Comparison of ENCODE assay signal across 22 cellular contexts in the genomic region with DNA sequence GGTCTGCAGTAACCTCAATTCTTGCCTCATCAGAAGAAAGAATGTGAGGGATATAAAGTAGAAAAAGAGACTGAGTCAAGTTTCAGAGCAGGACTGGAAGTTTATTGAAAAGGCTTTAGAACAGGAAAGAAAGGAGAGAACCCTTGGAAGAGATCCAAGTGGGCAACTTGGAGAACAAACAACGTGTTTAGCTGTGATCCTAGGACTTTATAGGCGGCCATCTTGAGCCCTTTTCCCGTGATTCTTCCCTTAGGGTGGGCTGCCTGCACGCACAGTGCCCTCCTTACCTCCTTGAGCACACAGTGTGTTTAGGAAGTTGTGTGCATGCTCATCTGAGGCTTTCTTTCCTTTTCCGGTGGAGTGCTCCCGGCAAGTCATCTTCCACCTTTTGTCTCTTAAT. TPM values are rescaled to one million over a fixed set of nuclear protein-coding genes. Genes with fewer than 3 reads are reported as not detected.
DNase-seq lines count a peak whose midpoint lies in the region; ATAC-seq and TF ChIP-seq lines count a peak whose summit lies in the region.
"Had no signal": no experiment of that assay in that cellular context is flagged by ENCODE, and none has a peak within 500 bp of the region (broad histone marks: within the 10 kb centered on the region; RNA-seq: fewer than 3 reads in every experiment).

No MANE protein-coding gene starts in this region.

- H3K4me3 ChIP-seq in SK-N-SH (ENCODE audit: low read depth in 2 of 2, low read length in 1 of 2): no peak overlapping the region
- H3K4me3 ChIP-seq: colonic mucosa, heart left ventricle, neural progenitor cell had no signal

- peaks cover 5% of the 10 kb centered on the region for H3K27me3 Mint-ChIP-seq in brain
- no peaks in the 10 kb centered on the region for H3K27me3 Mint-ChIP-seq in memory B cell
- H3K27me3 Mint-ChIP-seq in stimulated activated naive B cell treated with anti-CD40 and anti-IgM and Interleukin-4, amounts not matched to agents 10 μg/mL and 1 μg/mL and 100 μg/mL, for 72 hours: no peaks in the 10 kb centered on the region
- peaks cover 7% of the 10 kb centered on the region for H3K27me3 Mint-ChIP-seq in T-helper 2 cell treated with Interferon-gamma antibody and Interleukin-4, amounts not matched to agents 5 μg/mL and 100 μg/mL, for 36 hours (ENCODE audit: low read depth)
- H3K27me3 Mint-ChIP-seq in activated CD4-positive, alpha-beta T cell treated with anti-CD3 and anti-CD28 coated beads, Interleukin-2, amount 10 ng/mL, durations not matched to agents 7 days and 5 days: peaks cover 14% of the 10 kb centered on the region

- TF ChIP-seq RAD21 in SK-N-SH (IDR thresholded peaks at IDR 0.05; ENCODE audit: low read length): no peak

- H3K4me1 Mint-ChIP-seq in brain: no peaks in the 10 kb centered on the region
- peaks cover 42% of the 10 kb centered on the region for H3K4me1 Mint-ChIP-seq in memory B cell
- peaks cover 61 to 89% of the 10 kb centered on the region in 2 donors for H3K4me1 Mint-ChIP-seq in stimulated activated naive B cell treated with anti-CD40 and anti-IgM and Interleukin-4, amounts not matched to agents 10 μg/mL and 1 μg/mL and 100 μg/mL, for 72 hours
- H3K4me1 Mint-ChIP-seq in T-helper 2 cell treated with Interferon-gamma antibody and Interleukin-4, amounts not matched to agents 5 μg/mL and 100 μg/mL, for 36 hours (ENCODE audit: low read depth): peaks cover 27% of the 10 kb centered on the region
- no peaks in the 10 kb centered on the region for H3K4me1 Mint-ChIP-seq in activated CD4-positive, alpha-beta T cell treated with anti-CD3 and anti-CD28 coated beads, Interleukin-2, amount 10 ng/mL, durations not matched to agents 7 days and 5 days
- H3K4me1 Mint-ChIP-seq: activated CD4-positive, alpha-beta T cell treated with anti-CD3 and anti-CD28 coated beads for 36 hours; neural progenitor cell had no signal

- H3K4me1 ChIP-seq in SK-N-SH (ENCODE audit: control insufficient read depth in 1 of 2, insufficient read depth in 2 of 2, low read depth in 1 of 2, low read length in 1 of 2): no peaks in the 10 kb centered on the region
- H3K4me1 ChIP-seq: colonic mucosa, neural progenitor cell had no signal

- no peaks in the 10 kb centered on the region for H3F3A ChIP-seq in SK-N-SH (replicated peaks; ENCODE audit: insufficient read depth)

- H3K9ac ChIP-seq in SK-N-SH: no peak overlapping the region
- H3K9ac ChIP-seq: neural progenitor cell had no signal

- H3K27ac ChIP-seq in SK-N-SH (ENCODE audit: low read depth in 2 of 2, low read length in 1 of 2): no peak overlapping the region
- H3K27ac ChIP-seq: brain microvascular endothelial cell, colonic mucosa, neural progenitor cell had no signal

- TF ChIP-seq CTCF in SK-N-SH (IDR thresholded peaks at IDR 0.05) (no peak), brain (conservative IDR thresholded peaks at IDR 0.05) (no peak)

- peaks cover 1% of the 10 kb centered on the region for H3K36me3 Mint-ChIP-seq in brain
- peaks cover 18% of the 10 kb centered on the region for H3K36me3 Mint-ChIP-seq in memory B cell
- H3K36me3 Mint-ChIP-seq in stimulated activated naive B cell treated with anti-CD40 and anti-IgM and Interleukin-4, amounts not matched to agents 10 μg/mL and 1 μg/mL and 100 μg/mL, for 72 hours: peaks cover 55 to 67% of the 10 kb centered on the region in 2 donors
- H3K36me3 Mint-ChIP-seq in T-helper 2 cell treated with Interferon-gamma antibody and Interleukin-4, amounts not matched to agents 5 μg/mL and 100 μg/mL, for 36 hours (ENCODE audit: low read depth): peaks cover 21% of the 10 kb centered on the region
- H3K36me3 Mint-ChIP-seq in activated CD4-positive, alpha-beta T cell treated with anti-CD3 and anti-CD28 coated beads, Interleukin-2, amount 10 ng/mL, durations not matched to agents 7 days and 5 days (ENCODE audit: low read depth): no peaks in the 10 kb centered on the region
- H3K36me3 Mint-ChIP-seq: T-cell had no signal

- H3K9me3 Mint-ChIP-seq in brain (peaks cover 5 to 10% (median 7%) of the 10 kb centered on the region in 5 experiments), memory B cell (peaks cover 1% of the 10 kb centered on the region)
- peaks cover 1 to 4% of the 10 kb centered on the region in 2 donors for H3K9me3 Mint-ChIP-seq in stimulated activated naive B cell treated with anti-CD40 and anti-IgM and Interleukin-4, amounts not matched to agents 10 μg/mL and 1 μg/mL and 100 μg/mL, for 72 hours
- H3K9me3 Mint-ChIP-seq in T-helper 2 cell treated with Interferon-gamma antibody and Interleukin-4, amounts not matched to agents 5 μg/mL and 100 μg/mL, for 36 hours: peaks cover 5% of the 10 kb centered on the region
- no peaks in the 10 kb centered on the region for H3K9me3 Mint-ChIP-seq in activated CD4-positive, alpha-beta T cell treated with anti-CD3 and anti-CD28 coated beads, Interleukin-2, amount 10 ng/mL, durations not matched to agents 7 days and 5 days
- H3K9me3 Mint-ChIP-seq: T-cell had no signal

- H3K4me3 Mint-ChIP-seq in brain (no peak overlapping the region), memory B cell (no peak overlapping the region)
- no peak overlapping the region for H3K4me3 Mint-ChIP-seq in stimulated activated naive B cell treated with anti-CD40 and anti-IgM and Interleukin-4, amounts not matched to agents 10 μg/mL and 1 μg/mL and 100 μg/mL, for 72 hours
- no peak overlapping the region for H3K4me3 Mint-ChIP-seq in T-helper 2 cell treated with Interferon-gamma antibody and Interleukin-4, amounts not matched to agents 5 μg/mL and 100 μg/mL, for 36 hours
- H3K4me3 Mint-ChIP-seq in activated CD4-positive, alpha-beta T cell treated with anti-CD3 and anti-CD28 coated beads, Interleukin-2, amount 10 ng/mL, durations not matched to agents 7 days and 5 days: no peak overlapping the region
- H3K4me3 Mint-ChIP-seq: activated CD4-positive, alpha-beta T cell treated with anti-CD3 and anti-CD28 coated beads for 36 hours; neural progenitor cell; stimulated activated naive CD8-positive, alpha-beta T cell treated with anti-CD3 and anti-CD28 coated beads, Interleukin-15, amount 100 ng/mL, for 72 hours; T-cell had no signal

- 25% methylated on average over 5 of the region's 6 CpGs for WGBS in SK-N-SH (ENCODE audit: low lambda C conversion rate)

- no peaks in the 10 kb centered on the region for H3K36me3 ChIP-seq in SK-N-SH (replicated peaks in 1 of 2; ENCODE audit: control insufficient read depth in 1 of 2, insufficient read depth in 2 of 2, low read length in 1 of 2)
- H3K36me3 ChIP-seq: brain microvascular endothelial cell, colonic mucosa, neural progenitor cell had no signal

- no peaks in the 10 kb centered on the region for H3K9me3 ChIP-seq in SK-N-SH
- H3K9me3 ChIP-seq: colonic mucosa had no signal

- peak overlapping the region; percentile 24; the same call in 1 of the 2 replicates for H2AFZ ChIP-seq in SK-N-SH (ENCODE audit: low read depth)
- H2AFZ ChIP-seq: neural progenitor cell had no signal

- H3K27me3 ChIP-seq in SK-N-SH (ENCODE audit: insufficient read depth): no peaks in the 10 kb centered on the region
- H3K27me3 ChIP-seq: brain microvascular endothelial cell, colonic mucosa, heart left ventricle, neural progenitor cell had no signal

- ATAC-seq in SK-N-SH treated with all-trans-retinoic acid at 6 μM for 48 hours: no peak
- ATAC-seq in memory B cell (ENCODE audit: low read depth): no peak
- no peak for ATAC-seq in stimulated activated naive B cell treated with anti-CD40 and anti-IgM and Interleukin-4, amounts not matched to agents 10 μg/mL and 1 μg/mL and 100 μg/mL, for 72 hours (replicated peaks)
- ATAC-seq in HG03378 (IDR thresholded peaks at IDR 0.05; ENCODE audit: unreplicated experiment): no peak
- ATAC-seq: activated CD4-positive, alpha-beta T cell treated with anti-CD3 and anti-CD28 coated beads for 36 hours; activated naive CD4-positive, alpha-beta T cell treated with anti-CD3 and anti-CD28 coated beads, Interleukin-2, amount 50 U/mL, for 72 hours; heart left ventricle; stimulated activated naive CD8-positive, alpha-beta T cell treated with anti-CD3 and anti-CD28 coated beads, Interleukin-15, amount 100 ng/mL, for 72 hours; T-cell had no signal

- CTCF ChIA-PET in SK-N-SH (lab: Yijun Ruan, JAX): no interaction called here
- CTCF ChIA-PET in activated CD4-positive, alpha-beta T cell treated with anti-CD3 and anti-CD28 coated beads, Interleukin-2, amount 10 ng/mL, durations not matched to agents 7 days and 5 days (lab: Charles Lee): interaction anchor here (0.7 kb wide), 1 partner anchor 20 kb away, joined by 3 read pairs; no protein-coding TSS in a partner anchor

- TF ChIP-seq EP300 in SK-N-SH (IDR thresholded peaks at IDR 0.05; ENCODE audit: borderline replicate concordance in 1 of 2, low read depth in 1 of 2, low read length in 1 of 2): no peak

- POLR2A ChIA-PET in SK-N-SH (lab: Yijun Ruan, JAX): no interaction called here
- POLR2A ChIA-PET in activated CD4-positive, alpha-beta T cell treated with anti-CD3 and anti-CD28 coated beads, Interleukin-2, amount 10 ng/mL, durations not matched to agents 7 days and 5 days (lab: Charles Lee): no interaction called here

- H3K27ac Mint-ChIP-seq in brain (peak overlapping the region in 3 of 5 experiments; percentile 5 to 79 (median 41)), memory B cell (peak overlapping the region; percentile 42)
- peak overlapping the region; percentile 26 for H3K27ac Mint-ChIP-seq in stimulated activated naive B cell treated with anti-CD40 and anti-IgM and Interleukin-4, amounts not matched to agents 10 μg/mL and 1 μg/mL and 100 μg/mL, for 72 hours
- no peak overlapping the region for H3K27ac Mint-ChIP-seq in T-helper 2 cell treated with Interferon-gamma antibody and Interleukin-4, amounts not matched to agents 5 μg/mL and 100 μg/mL, for 36 hours
- no peak overlapping the region for H3K27ac Mint-ChIP-seq in activated CD4-positive, alpha-beta T cell treated with anti-CD3 and anti-CD28 coated beads, Interleukin-2, amount 10 ng/mL, durations not matched to agents 7 days and 5 days
- H3K27ac Mint-ChIP-seq: activated CD4-positive, alpha-beta T cell treated with anti-CD3 and anti-CD28 coated beads for 36 hours; activated naive CD4-positive, alpha-beta T cell treated with anti-CD3 and anti-CD28 coated beads, Interleukin-2, amount 50 U/mL, for 72 hours; neural progenitor cell; stimulated activated naive CD8-positive, alpha-beta T cell treated with anti-CD3 and anti-CD28 coated beads, Interleukin-15, amount 100 ng/mL, for 72 hours; T-cell had no signal

- H3K4me2 ChIP-seq in SK-N-SH: no peak overlapping the region
- H3K4me2 ChIP-seq: neural progenitor cell had no signal

- no peaks in the 10 kb centered on the region for H4K20me1 ChIP-seq in SK-N-SH (ENCODE audit: insufficient read depth)

- H3K79me2 ChIP-seq in SK-N-SH (ENCODE audit: insufficient read depth): no peaks in the 10 kb centered on the region

- no peak for DNase-seq in SK-N-SH
- DNase-seq in memory B cell (ENCODE audit: low spot score in 2 of 2): no peak
- DNase-seq in stimulated activated naive B cell treated with anti-CD40 and anti-IgM and Interleukin-4, amounts not matched to agents 10 μg/mL and 1 μg/mL and 100 μg/mL, for 72 hours: no peak
- no peak for DNase-seq in T-helper 2 cell treated with Interferon-gamma antibody and Interleukin-4, amounts not matched to agents 5 μg/mL and 100 μg/mL, for 36 hours (ENCODE audit: low spot score)
- no peak for DNase-seq in activated CD4-positive, alpha-beta T cell treated with anti-CD3 and anti-CD28 coated beads, Interleukin-2, amount 10 ng/mL, durations not matched to agents 7 days and 5 days
- DNase-seq: activated CD4-positive, alpha-beta T cell treated with anti-CD3 and anti-CD28 coated beads for 36 hours; brain microvascular endothelial cell; colonic mucosa; heart left ventricle; NCI-H187; NCI-H748 treated with DMSO at 0.1 percent for 48 hours; OCI-M1; Right ventricle myocardium superior; stimulated activated CD4-positive, alpha-beta T cell treated with anti-CD3 and anti-CD28 coated beads, Interleukin-4, amount 100 ng/mL, for 4 hours; stimulated activated naive CD8-positive, alpha-beta T cell treated with anti-CD3 and anti-CD28 coated beads, Interleukin-15, amount 100 ng/mL, for 72 hours; T-cell had no signal

- no peaks in the 10 kb centered on the region for H3K9me2 ChIP-seq in SK-N-SH

RNA-seq across cellular contexts. Expression of gene ENTPD1, which starts 59.7 kb away (rescaled TPM):
- polyA plus RNA-seq in SK-N-SH (2012; rRNA removed) (0.02 TPM in 2 replicates), brain (ENCODE audit: insufficient read depth, low read depth, low replicate concordance) (7.0 TPM)
- polyA plus RNA-seq in SK-N-SH (2012; cell fraction: cytosol; rRNA removed): 0.01 and 0.03 TPM in 2 replicates
- polyA plus RNA-seq in SK-N-SH (2012; cell fraction: nucleus; rRNA removed): 0.05 TPM in 2 replicates
- total RNA-seq in activated CD4-positive, alpha-beta T cell treated with anti-CD3 and anti-CD28 coated beads, Interleukin-2, amount 10 ng/mL, durations not matched to agents 7 days and 5 days: under 1 TPM in 1 of 2 experiments, not detected in 1; 0.27 TPM
- total RNA-seq: HT1080 had no signal

Comparison
In these comparisons a context has a peak if more than half of its experiments do, and no peak if none do; other contexts are left out.
1. H3K27ac Mint-ChIP-seq: peak in brain (3 of 5), memory B cell (single experiment) and stimulated activated naive B cell treated with anti-CD40 and anti-IgM and Interleukin-4, amounts not matched to agents 10 μg/mL and 1 μg/mL and 100 μg/mL, for 72 hours (single experiment); none in T-helper 2 cell treated with Interferon-gamma antibody and Interleukin-4, amounts not matched to agents 5 μg/mL and 100 μg/mL, for 36 hours (single experiment) and activated CD4-positive, alpha-beta T cell treated with anti-CD3 and anti-CD28 coated beads, Interleukin-2, amount 10 ng/mL, durations not matched to agents 7 days and 5 days (single experiment).